ENCODE assay signal across 11 cellular contexts in the genomic region with DNA sequence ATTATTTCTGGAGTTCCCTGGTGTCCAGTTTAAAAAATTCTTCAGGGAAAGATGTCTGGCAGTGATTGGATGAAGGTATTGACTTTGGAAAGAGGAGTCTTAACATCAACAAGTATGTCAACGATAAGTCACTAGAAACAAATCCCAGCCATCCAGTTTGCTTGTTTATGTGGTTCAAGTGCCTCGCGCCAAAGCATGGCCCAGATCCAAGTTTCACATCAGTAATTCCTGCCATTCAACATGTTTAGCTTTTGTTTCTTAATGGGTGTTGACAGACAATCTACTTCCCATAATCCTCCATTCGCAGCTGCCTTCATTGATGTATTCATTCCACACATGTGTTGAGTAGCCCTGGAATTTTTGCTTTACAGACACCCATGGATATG.
DNase-seq lines count a peak whose midpoint lies in the region; ATAC-seq and TF ChIP-seq lines count a peak whose summit lies in the region.
"Had no signal": no experiment of that assay in that cellular context is flagged by ENCODE, and none has a peak within 500 bp of the region (broad histone marks: within the 10 kb centered on the region; RNA-seq: fewer than 3 reads in every experiment).

No MANE protein-coding gene starts in this region.

- peaks cover 0 to 60% (median 24%) of the 10 kb centered on the region in 9 donors for H3K4me1 ChIP-seq in heart right ventricle
- peaks cover 3 to 22% of the 10 kb centered on the region in 2 donors for H3K4me1 ChIP-seq in thoracic aorta (ENCODE audit: control insufficient read depth in 1 of 2, low read depth in 2 of 2)

- TF ChIP-seq CTCF in heart right ventricle (IDR thresholded peaks at IDR 0.05) (no peak), thoracic aorta (IDR thresholded peaks at IDR 0.05) (no peak)

- ATAC-seq in heart right ventricle (peak in 7 of 8 donors; percentile 36 to 77 (median 57)), thoracic aorta (ENCODE audit: insufficient number of reproducible peaks, low FRiP score, low read depth) (peak; percentile 23), HG02981 (IDR thresholded peaks at IDR 0.05; ENCODE audit: unreplicated experiment) (no peak)
- ATAC-seq: activated naive CD8-positive, alpha-beta T cell treated with anti-CD3 and anti-CD28 coated beads, Interleukin-2, amount 50 U/mL, for 24 hours had no signal

- peak overlapping the region in 2 of 10 donors; percentile 2 to 60 for H3K27ac ChIP-seq in heart right ventricle
- no peak overlapping the region for H3K27ac ChIP-seq in thoracic aorta

- peak; percentile 23 for DNase-seq in NCI-H187 treated with DMSO at 0.1 percent for 48 hours (lab: John Stamatoyannopoulos, UW)
- DNase-seq in NCI-H187 (lab: John Stamatoyannopoulos, UW) = no peak
- DNase-seq in NOMO-1 (lab: John Stamatoyannopoulos, UW; ENCODE audit: unreplicated experiment in 2 of 2) = peak; percentile 33 to 65
- DNase-seq in heart right ventricle = peak in 1 of 2 donors; percentile 59
- no peak for DNase-seq in thoracic aorta (ENCODE audit: low spot score)
- no peak for DNase-seq in COLO668 (lab: John Stamatoyannopoulos, UW; ENCODE audit: unreplicated experiment)
- DNase-seq in T-helper 9 cell = no peak
- DNase-seq: activated CD4-positive, alpha-beta T cell treated with anti-CD3 and anti-CD28 coated beads for 1 hour; activated naive CD8-positive, alpha-beta T cell treated with anti-CD3 and anti-CD28 coated beads, Interleukin-2, amount 50 U/mL, for 24 hours; OCI-M1 had no signal

- 5 to 9% methylated on average over 4 of the region's 4 CpGs for WGBS in heart right ventricle, 2 donors

- H3K4me3 ChIP-seq in heart right ventricle (no peak overlapping the region), thoracic aorta (no peak overlapping the region)

- intact Hi-C loops in heart right ventricle (cut with DNase I) = no loop called here

- no peaks in the 10 kb centered on the region for H3K9me3 ChIP-seq in heart right ventricle
- no peaks in the 10 kb centered on the region for H3K9me3 ChIP-seq in thoracic aorta

- H3K36me3 ChIP-seq in heart right ventricle (no peaks in the 10 kb centered on the region), thoracic aorta (no peaks in the 10 kb centered on the region)

- H3K27me3 ChIP-seq in heart right ventricle (peaks cover 0 to 6% (median 0%) of the 10 kb centered on the region in 7 donors), thoracic aorta (replicated peaks; ENCODE audit: insufficient read depth) (no peaks in the 10 kb centered on the region)

Comparison
In these comparisons a context has a peak if more than half of its experiments do, and no peak if none do; other contexts are left out.
1. DNase-seq: peak in NCI-H187 treated with DMSO at 0.1 percent for 48 hours (single experiment) and NOMO-1 (2 of 2); none in NCI-H187 (0 of 2), thoracic aorta (single experiment), COLO668 (single experiment) and T-helper 9 cell (single experiment).